ENCODE assay signal across 25 cellular contexts in genomic region chr7:95298091-95298490, GRCh38. TPM values are rescaled to one million over a fixed set of nuclear protein-coding genes. Genes with fewer than 3 reads are reported as not detected.
DNase-seq lines count a peak whose midpoint lies in the region; ATAC-seq, FAIRE-seq and TF ChIP-seq lines count a peak whose summit lies in the region.
"Had no signal": no experiment of that assay in that cellular context is flagged by ENCODE, and none has a peak within 500 bp of the region (broad histone marks: within the 10 kb centered on the region; RNA-seq: fewer than 3 reads in every experiment).

No MANE protein-coding gene starts in this region.

- no peak for TF ChIP-seq CTCF in A549 (IDR thresholded peaks at IDR 0.05)

- H3K27ac ChIP-seq in A549 = peak overlapping the region; percentile 4 to 50; a peak in 2 of 6 replicates
- H3K27ac ChIP-seq: 22Rv1 had no signal

- FAIRE-seq in A549 (lab: Jason Lieb, UNC) = no peak
- peak; percentile 11 for FAIRE-seq in RCC 7860 (lab: Jason Lieb, UNC)
- FAIRE-seq: A204.1, GM12891, GM18507 had no signal

- no peaks in the 10 kb centered on the region for H3K9me3 ChIP-seq in A549

- H3K4me1 ChIP-seq in A549 = peaks cover 52% of the 10 kb centered on the region

- no peak for TF ChIP-seq EP300 in A549 (IDR thresholded peaks at IDR 0.05)

- peak overlapping the region; percentile 21; the same call in 2 of the 3 replicates for H3K4me2 ChIP-seq in A549
- H3K4me2 ChIP-seq: GM23338 had no signal

- no peaks in the 10 kb centered on the region for H3K9me3 Mint-ChIP-seq in T-cell
- H3K9me3 Mint-ChIP-seq: GM23338, H9 had no signal

- no peaks in the 10 kb centered on the region for H3K4me1 Mint-ChIP-seq in T-cell
- H3K4me1 Mint-ChIP-seq: CD4-positive, alpha-beta memory T cell had no signal

- H3K27ac Mint-ChIP-seq in T-cell = no peak overlapping the region
- H3K27ac Mint-ChIP-seq: CD4-positive, alpha-beta memory T cell; GM23338; H9 had no signal

- 42% methylated on average over 3 of the region's 3 CpGs for WGBS in A549 (ENCODE audit: missing lambda C conversion rate)

- H3K36me3 Mint-ChIP-seq in T-cell = no peaks in the 10 kb centered on the region
- H3K36me3 Mint-ChIP-seq: CD4-positive, alpha-beta memory T cell had no signal

- DNase-seq in A549 (ENCODE audit: low read depth in 1 of 2, low spot score in 1 of 2) (no peak), RCC 7860 (ENCODE audit: low spot score) (peak; percentile 61), kidney glomerular epithelial cell (lab: John Stamatoyannopoulos, UW) (peak; percentile 14), renal cortical epithelial cell (ENCODE audit: low read depth) (peak; percentile 67), NCI-H2227 (lab: John Stamatoyannopoulos, UW; ENCODE audit: unreplicated experiment) (no peak), T-cell (no peak)
- DNase-seq: C1 segment of cervical spinal cord; Calu3; CD4-positive, alpha-beta memory T cell; COR-L47; DMS53; DMS79 treated with DMSO at 0.1 percent for 48 hours; GF-D8; H9 had no signal

- no peak for TF ChIP-seq POLR2A in A549 (IDR thresholded peaks at IDR 0.05; ENCODE audit: low read length)

- no peak overlapping the region for H3K4me3 Mint-ChIP-seq in T-cell
- H3K4me3 Mint-ChIP-seq: CD4-positive, alpha-beta memory T cell; GM23338; H9 had no signal

- CTCF ChIA-PET in A549 (lab: Yijun Ruan, JAX) (no interaction called here), T-cell (lab: Charles Lee) (no interaction called here)

- ATAC-seq in A549 = no peak
- no peak for ATAC-seq in T-cell (replicated peaks in 1 of 4)
- no peak for ATAC-seq in HG02678 (IDR thresholded peaks at IDR 0.05; ENCODE audit: unreplicated experiment)
- ATAC-seq: GM23338, HCT116 had no signal

- TF ChIP-seq RAD21 in A549 (conservative IDR thresholded peaks at IDR 0.05 in 1 of 2, IDR thresholded peaks at IDR 0.05 in 1 of 2) = no peak

- H3K27me3 Mint-ChIP-seq in T-cell = peaks cover 6 to 13% of the 10 kb centered on the region in 2 donors

- H3K4me3 ChIP-seq in A549 = no peak overlapping the region
- H3K4me3 ChIP-seq: GM23338 had no signal

- POLR2A ChIA-PET in A549 (lab: Yijun Ruan, JAX) (no interaction called here), T-cell (lab: Charles Lee) (no interaction called here)

TF ChIP-seq in A549, 52 proteins besides CTCF, POLR2A, EP300 and RAD21:
- TF ChIP-seq TFCP2L1 (CRISPR knock-in tag; IDR thresholded peaks at IDR 0.05) (no peak), PHF8 (IDR thresholded peaks at IDR 0.05; ENCODE audit: borderline replicate concordance, low read depth) (no peak), BCL3 (IDR thresholded peaks at IDR 0.05) (no peak), PBX3 (IDR thresholded peaks at IDR 0.05) (no peak), MAX (IDR thresholded peaks at IDR 0.05) (no peak), USF2 (IDR thresholded peaks at IDR 0.05) (no peak), ESRRA (IDR thresholded peaks at IDR 0.05; ENCODE audit: borderline replicate concordance, low read length) (no peak), KDM5A (IDR thresholded peaks at IDR 0.05) (no peak), GATA3 (IDR thresholded peaks at IDR 0.05; ENCODE audit: borderline replicate concordance) (no peak), HOXA7 (CRISPR knock-in tag; IDR thresholded peaks at IDR 0.05) (no peak), NFE2L2 (conservative IDR thresholded peaks at IDR 0.05; ENCODE audit: low read length) (no peak), JUN (IDR thresholded peaks at IDR 0.05) (no peak), CHD2 (IDR thresholded peaks at IDR 0.05; ENCODE audit: low read length, partially characterized antibody) (no peak), EHMT2 (IDR thresholded peaks at IDR 0.05; ENCODE audit: low read depth) (no peak), ZC3H11A (IDR thresholded peaks at IDR 0.05) (no peak), REST (IDR thresholded peaks at IDR 0.05) (no peak), HMGXB4 (CRISPR knock-in tag; IDR thresholded peaks at IDR 0.05; ENCODE audit: borderline replicate concordance) (no peak), CBX2 (IDR thresholded peaks at IDR 0.05; ENCODE audit: borderline replicate concordance, low read depth) (no peak), MAZ (IDR thresholded peaks at IDR 0.05; ENCODE audit: borderline replicate concordance, low read depth, low read length) (no peak), FOSB (CRISPR knock-in tag; IDR thresholded peaks at IDR 0.05) (no peak)

RNA-seq across cellular contexts. Expression of gene PON1, which starts 26.2 kb away (rescaled TPM):
- 6.6 and 8.2 TPM in 2 replicates for polyA plus RNA-seq in A549 (2011; rRNA removed)
- 0.23 and 0.50 TPM in 2 replicates for polyA plus RNA-seq in A549 (2012; cell fraction: cytosol; rRNA removed)
- polyA plus RNA-seq in A549 (2012; cell fraction: nucleus; rRNA removed) = 1.4 TPM in 2 replicates
- polyA plus RNA-seq in A549 (2017; fragmentation: RNase III; extraction: RNeasy Plus Mini Kit Qiagen cat#74134 plus additional on column Dnase treatment) = 0.93 to 1.8 TPM (median 1.1 TPM) in 3 replicates
- polyA minus RNA-seq in A549 (2011; rRNA and poly(A)+ RNA removed) = 3.2 TPM in 2 replicates
- not detected in 2 replicates for total RNA-seq in renal cortical epithelial cell
- total RNA-seq in T-cell = under 1 TPM in 1 of 5 donors, not detected in 4; 0.73 TPM
- total RNA-seq: Calu3; CD4-positive, alpha-beta memory T cell; Daoy; G401; H4 had no signal
- polyA plus RNA-seq: BJ; CD4-positive, alpha-beta memory T cell had no signal

Comparison
In these comparisons a context has a peak if more than half of its experiments do, and no peak if none do; other contexts are left out.
1. DNase-seq: peak in RCC 7860 (single experiment), kidney glomerular epithelial cell (single experiment) and renal cortical epithelial cell (single experiment); none in A549 (0 of 2), NCI-H2227 (single experiment) and T-cell (0 of 34).